In the genomic region with DNA sequence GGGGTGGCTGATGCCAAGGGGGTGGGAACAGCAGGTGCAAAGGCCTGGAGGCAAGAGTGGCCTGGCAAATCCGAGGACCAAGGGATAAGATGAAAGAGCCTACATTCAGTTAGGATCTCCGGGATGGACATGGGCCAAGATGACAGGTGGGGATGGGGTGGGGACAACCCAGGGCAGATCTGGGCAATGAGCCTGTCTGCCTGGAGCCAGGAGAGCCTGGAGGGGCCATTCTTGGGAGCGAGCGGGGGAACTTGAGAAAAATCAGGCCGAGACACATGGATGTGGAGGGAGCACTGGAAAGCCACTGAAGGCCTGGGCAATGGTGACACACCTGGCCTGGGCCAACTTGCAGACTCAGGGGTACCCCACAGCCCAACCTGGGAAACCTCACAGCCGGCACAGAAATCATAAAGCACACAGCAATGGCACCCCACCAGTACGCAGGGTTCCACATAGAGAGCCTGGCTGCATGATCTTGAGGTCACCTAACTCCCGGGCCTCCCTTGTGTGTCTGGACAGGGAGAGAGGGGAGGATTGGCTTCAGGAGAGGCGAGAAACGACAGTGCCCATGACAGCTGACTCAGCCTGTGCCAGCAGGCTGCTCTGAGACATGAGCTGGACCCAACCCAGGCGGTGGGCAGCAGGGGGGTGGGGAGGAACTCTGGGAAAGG, we compare ENCODE assay signal across 8 cellular contexts. TPM values are rescaled to one million over a fixed set of nuclear protein-coding genes. Genes with fewer than 3 reads are reported as not detected.
DNase-seq lines count a peak whose midpoint lies in the region; ATAC-seq and TF ChIP-seq lines count a peak whose summit lies in the region.
"Not testable (repeated sequence)": the region's sequence is repeated elsewhere in the genome, so short reads cannot be mapped to it uniquely, and the experiment has no call there.

No MANE protein-coding gene starts in this region.

- H2AK5ac ChIP-seq in neuronal stem cell (ENCODE audit: low read depth, low read length): not testable (repeated sequence)

- H3K14ac ChIP-seq in neuronal stem cell (ENCODE audit: low read length): not testable (repeated sequence)

- H3K9ac ChIP-seq in neuronal stem cell (ENCODE audit: low read depth, low read length, poor library complexity): not testable (repeated sequence)

- not testable (repeated sequence) for H2BK12ac ChIP-seq in neuronal stem cell (ENCODE audit: low read length)

- H3K27ac Mint-ChIP-seq in CD4-positive, alpha-beta T cell: not testable (repeated sequence)
- peak overlapping the region; percentile 38 for H3K27ac Mint-ChIP-seq in activated T-helper 17 cell treated with anti-CD3 and anti-CD28 coated beads, Interleukin-2, amount 50 U/mL, for 72 hours
- peak overlapping the region; percentile 69 for H3K27ac Mint-ChIP-seq in MCF 10A (ENCODE audit: low read depth, unreplicated experiment)

- BruUV-seq in MCF 10A (replicated peaks; lab: Mats Ljungman, UMichigan): not testable (repeated sequence)

- ATAC-seq in CD4-positive, alpha-beta T cell (ENCODE audit: poor library complexity); activated T-helper 17 cell treated with anti-CD3 and anti-CD28 coated beads, Interleukin-2, amount 50 U/mL, for 72 hours (replicated peaks): not testable (repeated sequence)
- ATAC-seq in Right ventricle myocardium superior (ENCODE audit: poor library complexity) (peak; percentile 82), right cardiac atrium (peak; percentile 73 to 75), upper lobe of left lung (ENCODE audit: low FRiP score in 2 of 2) (peak; percentile 10 to 13)

- H4K8ac ChIP-seq in neuronal stem cell (ENCODE audit: low read depth, low read length): not testable (repeated sequence)

- H3K4me2 ChIP-seq in neuronal stem cell (ENCODE audit: insufficient read depth, low read length, poor library complexity, severe bottlenecking): not testable (repeated sequence)

- H3K9me3 ChIP-seq in CD4-positive, alpha-beta T cell (ENCODE audit: control insufficient read depth, low read length); right cardiac atrium (ENCODE audit: control insufficient read depth, low read length); neuronal stem cell (replicated peaks in 1 of 2; ENCODE audit: control insufficient read depth in 2 of 2, insufficient read depth in 1 of 2, low read depth in 1 of 2, low read length in 2 of 2); upper lobe of left lung: not testable (repeated sequence)

- not testable (repeated sequence) for TF ChIP-seq EP300 in upper lobe of left lung (IDR thresholded peaks at IDR 0.05)

- peaks cover 0 to 37% of the 10 kb centered on the region in 2 donors for H3K36me3 ChIP-seq in neuronal stem cell (replicated peaks in 1 of 2; ENCODE audit: control insufficient read depth in 2 of 2, insufficient read depth in 2 of 2, low read length in 2 of 2)
- not testable (repeated sequence) for H3K36me3 ChIP-seq in upper lobe of left lung

- POLR2A ChIA-PET in CD4-positive, alpha-beta T cell (lab: Charles Lee); MCF 10A (lab: Yijun Ruan, JAX): not testable (repeated sequence)

- not testable (repeated sequence) for TF ChIP-seq CTCF in CD4-positive, alpha-beta T cell (IDR thresholded peaks at IDR 0.05); MCF 10A (IDR thresholded peaks at IDR 0.05; ENCODE audit: unreplicated experiment); upper lobe of left lung (IDR thresholded peaks at IDR 0.05)

- not testable (repeated sequence) for DNase-seq in CD4-positive, alpha-beta T cell; MCF 10A (ENCODE audit: unreplicated experiment); Right ventricle myocardium superior; neuronal stem cell (ENCODE audit: low spot score); upper lobe of left lung
- DNase-seq in NCI-H1694 treated with DMSO at 0.1 percent for 48 hours (lab: John Stamatoyannopoulos, UW): peak; percentile 9
- DNase-seq in right cardiac atrium: peak in 2 of 3 donors; percentile 65 to 66

- H3K4me3 ChIP-seq in right cardiac atrium (ENCODE audit: low read length); neuronal stem cell (ENCODE audit: low read length in 2 of 2); upper lobe of left lung: not testable (repeated sequence)

- not testable (repeated sequence) for H3K4me1 ChIP-seq in right cardiac atrium (ENCODE audit: control insufficient read depth, insufficient read depth, low read length); neuronal stem cell (ENCODE audit: control insufficient read depth in 2 of 2, insufficient read depth in 1 of 2, low read depth in 1 of 2, low read length in 2 of 2)
- peaks cover 0 to 20% (median 14%) of the 10 kb centered on the region in 4 donors for H3K4me1 ChIP-seq in upper lobe of left lung

- not testable (repeated sequence) for H4K91ac ChIP-seq in neuronal stem cell (ENCODE audit: low read depth, low read length, poor library complexity)

- H3K27me3 ChIP-seq in CD4-positive, alpha-beta T cell (ENCODE audit: control insufficient read depth, insufficient read depth, low read length); right cardiac atrium (ENCODE audit: control insufficient read depth, insufficient read depth): not testable (repeated sequence)
- H3K27me3 ChIP-seq in neuronal stem cell (ENCODE audit: control insufficient read depth in 3 of 3, insufficient read depth in 3 of 3, low read depth in 1 of 3, low read length in 3 of 3): peaks cover 0 to 23% (median 3%) of the 10 kb centered on the region in 3 experiments
- peaks cover 0 to 11% (median 4%) of the 10 kb centered on the region in 4 donors for H3K27me3 ChIP-seq in upper lobe of left lung

- H2AFZ ChIP-seq in neuronal stem cell (ENCODE audit: low read length): not testable (repeated sequence)

- H3K36me3 Mint-ChIP-seq in CD4-positive, alpha-beta T cell (ENCODE audit: low read depth): peaks cover 69% of the 10 kb centered on the region
- H3K36me3 Mint-ChIP-seq in activated T-helper 17 cell treated with anti-CD3 and anti-CD28 coated beads, Interleukin-2, amount 50 U/mL, for 72 hours (ENCODE audit: low read depth): peaks cover 81% of the 10 kb centered on the region
- peaks cover 20% of the 10 kb centered on the region for H3K36me3 Mint-ChIP-seq in MCF 10A (ENCODE audit: insufficient read depth, unreplicated experiment)

- not testable (repeated sequence) for H2BK120ac ChIP-seq in neuronal stem cell (ENCODE audit: low read depth, low read length)

- not testable (repeated sequence) for H3K27me3 Mint-ChIP-seq in CD4-positive, alpha-beta T cell; activated T-helper 17 cell treated with anti-CD3 and anti-CD28 coated beads, Interleukin-2, amount 50 U/mL, for 72 hours; MCF 10A (ENCODE audit: insufficient read depth, unreplicated experiment)

- H2BK15ac ChIP-seq in neuronal stem cell (ENCODE audit: low read length): peak overlapping the region; percentile 37

- 71% methylated on average over 11 of the region's 11 CpGs for WGBS in right cardiac atrium
- no CpG with 5 or more reads among the region's 11 CpGs for WGBS in neuronal stem cell (ENCODE audit: extremely low coverage in 2 of 2, insufficient read length in 2 of 2, insufficient replicate concordance in 1 of 2), 2 donors
- 79 to 95% methylated on average over 5 to 10 of the region's 11 CpGs for WGBS in upper lobe of left lung, 2 donors

- intact Hi-C loops in CD4-positive, alpha-beta T cell (cut with DNase I, micrococcal nuclease): loop anchor here in 1 of 2 experiments (10.0 kb wide), 1 partner anchor 209 kb away; a partner anchor contains a TSS
- intact Hi-C loops in MCF 10A (cut with micrococcal nuclease); Right ventricle myocardium superior (cut with DNase I); right cardiac atrium (cut with DNase I): not testable (repeated sequence)

- not testable (repeated sequence) for H3K18ac ChIP-seq in neuronal stem cell (ENCODE audit: low read length)

- not testable (repeated sequence) for H3K9me3 Mint-ChIP-seq in CD4-positive, alpha-beta T cell; activated T-helper 17 cell treated with anti-CD3 and anti-CD28 coated beads, Interleukin-2, amount 50 U/mL, for 72 hours; MCF 10A (ENCODE audit: unreplicated experiment)

- not testable (repeated sequence) for H2BK5ac ChIP-seq in neuronal stem cell (ENCODE audit: low read length)

- H3K79me1 ChIP-seq in neuronal stem cell (ENCODE audit: low read depth, low read length): not testable (repeated sequence)

- CTCF ChIA-PET in CD4-positive, alpha-beta T cell (lab: Charles Lee): interaction anchor here (1.2 kb wide), 1 partner anchor 67 kb away, joined by 3 read pairs; a partner anchor contains a TSS
- CTCF ChIA-PET in MCF 10A (lab: Yijun Ruan, JAX): not testable (repeated sequence)

- not testable (repeated sequence) for H3K4ac ChIP-seq in neuronal stem cell (ENCODE audit: low read length)

- not testable (repeated sequence) for TF ChIP-seq POLR2A in upper lobe of left lung (IDR thresholded peaks at IDR 0.05)

- not testable (repeated sequence) for H3K23ac ChIP-seq in neuronal stem cell (ENCODE audit: low read depth, low read length, poor library complexity)

- not testable (repeated sequence) for H3K27ac ChIP-seq in CD4-positive, alpha-beta T cell (ENCODE audit: low read depth, low read length); right cardiac atrium (ENCODE audit: low read length); neuronal stem cell (replicated peaks; ENCODE audit: low read length); upper lobe of left lung

- H3K4me3 Mint-ChIP-seq in CD4-positive, alpha-beta T cell: peak overlapping the region; percentile 59
- H3K4me3 Mint-ChIP-seq in activated T-helper 17 cell treated with anti-CD3 and anti-CD28 coated beads, Interleukin-2, amount 50 U/mL, for 72 hours; MCF 10A (ENCODE audit: unreplicated experiment): not testable (repeated sequence)

- peaks cover 28% of the 10 kb centered on the region for H3K4me1 Mint-ChIP-seq in CD4-positive, alpha-beta T cell (ENCODE audit: low read depth)
- peaks cover 18% of the 10 kb centered on the region for H3K4me1 Mint-ChIP-seq in activated T-helper 17 cell treated with anti-CD3 and anti-CD28 coated beads, Interleukin-2, amount 50 U/mL, for 72 hours
- H3K4me1 Mint-ChIP-seq in MCF 10A (ENCODE audit: insufficient read depth, unreplicated experiment): peaks cover 17% of the 10 kb centered on the region

RNA-seq across cellular contexts. Expression of a gene that starts 3.5 kb away (rescaled TPM):
- 100 to 1,000 TPM; 276 to 295 TPM for total RNA-seq in CD4-positive, alpha-beta T cell
- total RNA-seq in activated T-helper 17 cell treated with anti-CD3 and anti-CD28 coated beads, Interleukin-2, amount 50 U/mL, for 72 hours: 100 to 1,000 TPM; 169 to 560 TPM
- 173 and 192 TPM in 2 replicates for total RNA-seq in MCF 10A (2022)
- total RNA-seq in Right ventricle myocardium superior: 14.3 TPM
- total RNA-seq in right cardiac atrium: 10 to 100 TPM; 18.3 to 26.3 (median 23.5) TPM
- 22.5 TPM for polyA plus RNA-seq in right cardiac atrium
- 16.2 TPM for polyA plus RNA-seq in neuronal stem cell (2013, experiment 1 of 2)
- polyA plus RNA-seq in neuronal stem cell (2013, experiment 2 of 2): 16.4 TPM
- 100 to 1,000 TPM in 1 of 6 donors, 10 to 100 TPM in 5; 28.1 to 172 (median 70.4) TPM for total RNA-seq in upper lobe of left lung
